19 cellular contexts compared by ENCODE assay signal in genomic region chr11:8989411-8989810, GRCh38. TPM values are rescaled to one million over a fixed set of nuclear protein-coding genes. Genes with fewer than 3 reads are reported as not detected.
A peak's percentile ranks its signal among the peaks of the same experiment; 100 is the strongest.
DNase-seq lines count a peak whose midpoint lies in the region; TF ChIP-seq lines count a peak whose summit lies in the region.
"Had no signal": no experiment of that assay in that cellular context is flagged by ENCODE, and none has a peak within 500 bp of the region (broad histone marks: within the 10 kb centered on the region; RNA-seq: fewer than 3 reads in every experiment).

No MANE protein-coding gene starts in this region.

- no peak overlapping the region for H3K4ac ChIP-seq in mesendoderm (ENCODE audit: low read depth, low read length)

- no peak overlapping the region for H4K5ac ChIP-seq in mesendoderm (ENCODE audit: low read length)

- H3K79me1 ChIP-seq in mesendoderm (ENCODE audit: low read length): no peaks in the 10 kb centered on the region

- DNase-seq in Daoy (ENCODE audit: low read depth) (peak; percentile 10), M059J (ENCODE audit: low read depth) (peak; percentile 68), caudate nucleus (lab: John Stamatoyannopoulos, UW) (peak in 2 of 61 donors; percentile 11 to 23), mesendoderm (peak; percentile 80), cerebellar nuclear complex (lab: John Stamatoyannopoulos, UW) (no peak), DMS79 treated with DMSO at 0.1 percent for 48 hours (lab: John Stamatoyannopoulos, UW) (no peak), testis (no peak)
- DNase-seq in activated T-cell treated with anti-CD3 and anti-CD28 coated beads, Interleukin-2, amount 50 U/mL, for 48 hours: no peak
- DNase-seq: activated CD4-positive, alpha-beta T cell treated with anti-CD3 and anti-CD28 coated beads, Interleukin-2, amount 50 U/mL, for 1 hour; effector CD8-positive, alpha-beta T cell; left cardiac atrium; NCI-H1105 treated with DMSO at 0.1 percent for 48 hours; NCI-H446 treated with DMSO at 0.1 percent for 48 hours; Peyer's patch; T-helper 1 cell had no signal

- no peak overlapping the region for H2AK5ac ChIP-seq in mesendoderm (ENCODE audit: low read length)

- no peaks in the 10 kb centered on the region for H3K9me3 ChIP-seq in testis
- H3K9me3 ChIP-seq: BLaER1 treated with 17β-estradiol and CSF1 and Interleukin-3, amounts not matched to agents 10 nM and 100 nM; Peyer's patch had no signal

- no peak overlapping the region for H3K56ac ChIP-seq in mesendoderm (ENCODE audit: low read length)

- no peak for TF ChIP-seq CTCF in testis (IDR thresholded peaks at IDR 0.05)

- H4K8ac ChIP-seq in mesendoderm (ENCODE audit: low read depth, low read length): no peak overlapping the region

- no peak overlapping the region for H2BK5ac ChIP-seq in mesendoderm (ENCODE audit: low read length)

- H2BK120ac ChIP-seq in mesendoderm (ENCODE audit: low read depth, low read length): no peak overlapping the region

- no peak overlapping the region for H3K4me2 ChIP-seq in mesendoderm (ENCODE audit: low read length)

- no peaks in the 10 kb centered on the region for H3K27me3 ChIP-seq in mesendoderm (ENCODE audit: insufficient read depth, low read length, poor library complexity)
- H3K27me3 ChIP-seq in testis: no peaks in the 10 kb centered on the region
- H3K27me3 ChIP-seq: BLaER1 treated with 17β-estradiol and CSF1 and Interleukin-3, amounts not matched to agents 10 nM and 100 nM; Peyer's patch had no signal

- no peaks in the 10 kb centered on the region for H3K36me3 ChIP-seq in mesendoderm (ENCODE audit: control insufficient read depth, insufficient read depth, low read length)
- H3K36me3 ChIP-seq in testis (ENCODE audit: low read depth, missing control alignments): no peaks in the 10 kb centered on the region
- H3K36me3 ChIP-seq: BLaER1 treated with 17β-estradiol and CSF1 and Interleukin-3, amounts not matched to agents 10 nM and 100 nM; Peyer's patch had no signal

- intact Hi-C loops in testis (cut with DNase I; ENCODE audit: low total_unique reads): no loop called here

- H3K27ac ChIP-seq in caudate nucleus (ENCODE audit: low read depth, low read length) (peak overlapping the region; percentile 9), mesendoderm (ENCODE audit: low read depth, low read length) (no peak overlapping the region), testis (no peak overlapping the region)
- H3K27ac ChIP-seq: BLaER1 treated with 17β-estradiol and CSF1 and Interleukin-3, amounts not matched to agents 10 nM and 100 nM; Peyer's patch had no signal

- H3K18ac ChIP-seq in mesendoderm (ENCODE audit: low read length): no peak overlapping the region

- H2BK15ac ChIP-seq in mesendoderm (replicated peaks; ENCODE audit: low read depth): no peak overlapping the region

- no peak overlapping the region for H3K4me3 ChIP-seq in mesendoderm (ENCODE audit: low read length)
- H3K4me3 ChIP-seq in testis: no peak overlapping the region
- H3K4me3 ChIP-seq: BLaER1 treated with 17β-estradiol and CSF1 and Interleukin-3, amounts not matched to agents 10 nM and 100 nM; Peyer's patch had no signal

- WGBS in mesendoderm (ENCODE audit: extremely low coverage, insufficient coverage, low lambda C conversion rate): no CpG with 5 or more reads among the region's 1 CpG
- 79 to 86% methylated on average over 1 of the region's 1 CpG for WGBS in testis, 2 donors

- no peaks in the 10 kb centered on the region for H3K79me2 ChIP-seq in mesendoderm (ENCODE audit: control insufficient read depth, insufficient read depth, low read length)

- H3K4me1 ChIP-seq in mesendoderm (ENCODE audit: control insufficient read depth, low read depth, low read length) (no peaks in the 10 kb centered on the region), testis (no peaks in the 10 kb centered on the region)
- H3K4me1 ChIP-seq: Peyer's patch had no signal

- no peak overlapping the region for H3K23ac ChIP-seq in mesendoderm (ENCODE audit: low read length)

- no peak overlapping the region for H3K9ac ChIP-seq in mesendoderm (ENCODE audit: low read length)
- H3K9ac ChIP-seq: BLaER1 treated with 17β-estradiol and CSF1 and Interleukin-3, amounts not matched to agents 10 nM and 100 nM had no signal

- no peak for TF ChIP-seq POLR2A in testis (IDR thresholded peaks at IDR 0.05)

RNA-seq across cellular contexts. Expression of gene NRIP3, which starts 14.4 kb away (rescaled TPM):
- total RNA-seq in Daoy (2014; rRNA removed; shearing (Covaris generic)): 27.4 and 34.8 TPM in 2 replicates
- total RNA-seq in M059J (2014; rRNA removed; shearing (Covaris generic)): 30.5 and 35.6 TPM in 2 replicates
- polyA plus RNA-seq in mesendoderm (2013, experiment 1 of 2): 2.1 TPM
- polyA plus RNA-seq in mesendoderm (2013, experiment 2 of 2): 2.3 TPM
- total RNA-seq in testis: 10 to 100 TPM; 29.4 to 55.1 TPM
- polyA plus RNA-seq in testis (ENCODE audit: insufficient read depth, low read depth, low replicate concordance): 108 TPM

RNA-seq across cellular contexts. Expression of gene TMEM9B, which starts 25.2 kb away (rescaled TPM):
- 37.9 and 40.9 TPM in 2 replicates for total RNA-seq in Daoy (2014; rRNA removed; shearing (Covaris generic))
- 63.0 and 72.1 TPM in 2 replicates for total RNA-seq in M059J (2014; rRNA removed; shearing (Covaris generic))
- 10.3 TPM for polyA plus RNA-seq in mesendoderm (2013, experiment 1 of 2)
- 9.6 TPM for polyA plus RNA-seq in mesendoderm (2013, experiment 2 of 2)
- total RNA-seq in testis: 10 to 100 TPM; 43.3 to 43.5 TPM
- polyA plus RNA-seq in testis (ENCODE audit: insufficient read depth, low read depth, low replicate concordance): 55.0 TPM

RNA-seq across cellular contexts. Expression of gene ASCL3, which starts 46.6 kb away (rescaled TPM):
- not detected in 2 replicates for total RNA-seq in Daoy (2014; rRNA removed; shearing (Covaris generic))
- total RNA-seq in M059J (2014; rRNA removed; shearing (Covaris generic)): not detected in 2 replicates
- polyA plus RNA-seq in mesendoderm (2013, experiment 1 of 2): not detected
- not detected for polyA plus RNA-seq in mesendoderm (2013, experiment 2 of 2)
- total RNA-seq in testis: not detected
- not detected for polyA plus RNA-seq in testis (ENCODE audit: insufficient read depth, low read depth, low replicate concordance)
- total RNA-seq: activated T-helper 17 cell treated with anti-CD3 and anti-CD28 coated beads, Interleukin-2, amount 50 U/mL, for 72 hours; left cardiac atrium; Peyer's patch; progenitor cell of endocrine pancreas; urinary bladder had no signal
- polyA plus RNA-seq: urinary bladder had no signal

RNA-seq across cellular contexts. Expression of gene C11orf16, which starts 56.7 kb away (rescaled TPM):
- not detected in 2 replicates for total RNA-seq in Daoy (2014; rRNA removed; shearing (Covaris generic))
- total RNA-seq in M059J (2014; rRNA removed; shearing (Covaris generic)): not detected in 2 replicates
- polyA plus RNA-seq in mesendoderm (2013, experiment 1 of 2): 0.14 TPM
- 0.43 TPM for polyA plus RNA-seq in mesendoderm (2013, experiment 2 of 2)
- 1 to 10 TPM; 1.4 to 1.7 TPM for total RNA-seq in testis
- 5.9 TPM for polyA plus RNA-seq in testis (ENCODE audit: insufficient read depth, low read depth, low replicate concordance)
- total RNA-seq: activated T-helper 17 cell treated with anti-CD3 and anti-CD28 coated beads, Interleukin-2, amount 50 U/mL, for 72 hours; left cardiac atrium; Peyer's patch; progenitor cell of endocrine pancreas; urinary bladder had no signal
- polyA plus RNA-seq: urinary bladder had no signal

Comparison
In these comparisons a context has a peak if more than half of its experiments do, and no peak if none do; other contexts are left out.
1. DNase-seq: peak in Daoy (single experiment), M059J (single experiment) and mesendoderm (single experiment); none in cerebellar nuclear complex (0 of 2), activated T-cell treated with anti-CD3 and anti-CD28 coated beads, Interleukin-2, amount 50 U/mL, for 48 hours (0 of 2), DMS79 treated with DMSO at 0.1 percent for 48 hours (single experiment) and testis (single experiment).